ENCODE assay signal across 23 cellular contexts in genomic region chr11:28969832-28970231, GRCh38.
DNase-seq lines count a peak whose midpoint lies in the region; ATAC-seq and TF ChIP-seq lines count a peak whose summit lies in the region.
"Had no signal": no experiment of that assay in that cellular context is flagged by ENCODE, and none has a peak within 500 bp of the region (broad histone marks: within the 10 kb centered on the region; RNA-seq: fewer than 3 reads in every experiment).

No MANE protein-coding gene starts in this region.

- H2AK5ac ChIP-seq in IMR-90 (ENCODE audit: low read depth, low read length), result peak overlapping the region; percentile 72

- DNase-seq in NCI-H345 (lab: John Stamatoyannopoulos, UW) (peak; percentile 36), NCI-H345 treated with DMSO at 0.1 percent for 48 hours (lab: John Stamatoyannopoulos, UW; ENCODE audit: unreplicated experiment) (no peak), IMR-90 (no peak), iPS DF 4.7 (ENCODE audit: extremely low read depth, low spot score) (peak; percentile 9), AG08395 (ENCODE audit: low spot score) (no peak), NOMO-1 treated with DMSO at 0.1 percent for 48 hours (lab: John Stamatoyannopoulos, UW; ENCODE audit: unreplicated experiment) (no peak), Kasumi-1 (lab: John Stamatoyannopoulos, UW) (no peak)
- DNase-seq: ACHN; C1 segment of cervical spinal cord; CD8-positive, alpha-beta T cell; EL; GF-D8; H9; MG63; NCI-H1436; NCI-H2029; NCI-H2171 treated with DMSO at 0.1 percent for 48 hours; NCI-H748 treated with DMSO at 0.1 percent for 48 hours; NK-92 treated with Interleukin-12 subunit alpha and Interleukin-12 subunit beta, amount 100 ng/mL, for 24 hours; Peyer's patch; T-helper 1 cell had no signal

- no peaks in the 10 kb centered on the region for H4K20me1 ChIP-seq in IMR-90 (ENCODE audit: insufficient read depth, low read length)

- H3K23ac ChIP-seq in IMR-90 (ENCODE audit: low read depth, low read length), result no peak overlapping the region; the same call in 1 of the 2 replicates

- no peak overlapping the region for H3K4me2 ChIP-seq in IMR-90 (ENCODE audit: low read depth, low read length)

- no peaks in the 10 kb centered on the region for H3K36me3 Mint-ChIP-seq in stimulated activated memory B cell treated with anti-CD40 and anti-IgM and Interleukin-4, amounts not matched to agents 10 μg/mL and 1 μg/mL and 100 μg/mL, for 72 hours
- H3K36me3 Mint-ChIP-seq: CD8-positive, alpha-beta T cell had no signal

- H4K91ac ChIP-seq in IMR-90 (ENCODE audit: insufficient read depth, low read depth, low read length), result peak overlapping the region; percentile 82

- H3K36me3 ChIP-seq in IMR-90 (ENCODE audit: control insufficient read depth, insufficient read depth, low read length), result no peaks in the 10 kb centered on the region
- H3K36me3 ChIP-seq: Peyer's patch, SJSA1 had no signal

- TF ChIP-seq RAD21 in IMR-90 (IDR thresholded peaks at IDR 0.05; ENCODE audit: low read length), result no peak

- H2AFZ ChIP-seq in IMR-90 (replicated peaks; ENCODE audit: low read length, poor library complexity), result peak overlapping the region; percentile 58

- peak overlapping the region; percentile 80 to 82 for H4K8ac ChIP-seq in IMR-90 (ENCODE audit: low read depth in 2 of 2, low read length in 2 of 2)

- H3K4me1 ChIP-seq in IMR-90 (ENCODE audit: control insufficient read depth, insufficient read depth, low read length), result peaks cover 4% of the 10 kb centered on the region; the same call in 1 of the 2 replicates
- H3K4me1 ChIP-seq: Peyer's patch had no signal

- H3K9me3 ChIP-seq in IMR-90 (ENCODE audit: control insufficient read depth, insufficient read depth, low read length), result peaks cover 5% of the 10 kb centered on the region; the same call in 1 of the 2 replicates
- H3K9me3 ChIP-seq: Peyer's patch, SJSA1 had no signal

- peak overlapping the region; percentile 57 for H3K4ac ChIP-seq in IMR-90 (ENCODE audit: low read depth, low read length)

- H3K4me3 ChIP-seq in IMR-90 (ENCODE audit: insufficient read depth, low read depth, low read length), result no peak overlapping the region
- H3K4me3 ChIP-seq: MG63, Peyer's patch, SJSA1 had no signal

- H3K9ac ChIP-seq in IMR-90 (ENCODE audit: low read depth, low read length), result no peak overlapping the region

- peak overlapping the region; percentile 89 for H2BK120ac ChIP-seq in IMR-90 (ENCODE audit: low read depth, low read length)

- peak overlapping the region; percentile 78 for H2BK5ac ChIP-seq in IMR-90 (ENCODE audit: low read depth, low read length, poor library complexity, severe bottlenecking)

- H3K27me3 Mint-ChIP-seq in stimulated activated memory B cell treated with anti-CD40 and anti-IgM and Interleukin-4, amounts not matched to agents 10 μg/mL and 1 μg/mL and 100 μg/mL, for 72 hours, result no peaks in the 10 kb centered on the region

- H3K4me1 Mint-ChIP-seq in stimulated activated memory B cell treated with anti-CD40 and anti-IgM and Interleukin-4, amounts not matched to agents 10 μg/mL and 1 μg/mL and 100 μg/mL, for 72 hours, result no peaks in the 10 kb centered on the region

- no peak overlapping the region for H3K27ac Mint-ChIP-seq in stimulated activated memory B cell treated with anti-CD40 and anti-IgM and Interleukin-4, amounts not matched to agents 10 μg/mL and 1 μg/mL and 100 μg/mL, for 72 hours
- H3K27ac Mint-ChIP-seq: CD8-positive, alpha-beta T cell; H9 had no signal

- no peaks in the 10 kb centered on the region for H3K79me1 ChIP-seq in IMR-90 (ENCODE audit: low read depth in 1 of 2, low read length in 2 of 2)

- peaks cover 5% of the 10 kb centered on the region for H3K9me3 Mint-ChIP-seq in stimulated activated memory B cell treated with anti-CD40 and anti-IgM and Interleukin-4, amounts not matched to agents 10 μg/mL and 1 μg/mL and 100 μg/mL, for 72 hours
- H3K9me3 Mint-ChIP-seq: H9 had no signal

- peak overlapping the region; percentile 95; the same call in 1 of the 2 replicates for H4K5ac ChIP-seq in IMR-90 (ENCODE audit: low read depth, low read length)

- ATAC-seq in IMR-90 (ENCODE audit: low read depth), result no peak
- ATAC-seq in stimulated activated memory B cell treated with anti-CD40 and anti-IgM and Interleukin-4, amounts not matched to agents 10 μg/mL and 1 μg/mL and 100 μg/mL, for 72 hours, result peak; percentile 36
- ATAC-seq: CD8-positive, alpha-beta T cell had no signal

- H2AK9ac ChIP-seq in IMR-90 (replicated peaks; ENCODE audit: low read depth, low read length, poor library complexity), result no peak overlapping the region

- H2BK20ac ChIP-seq in IMR-90 (ENCODE audit: low read depth, low read length), result peak overlapping the region; percentile 87

- no peak overlapping the region for H3K4me3 Mint-ChIP-seq in stimulated activated memory B cell treated with anti-CD40 and anti-IgM and Interleukin-4, amounts not matched to agents 10 μg/mL and 1 μg/mL and 100 μg/mL, for 72 hours
- H3K4me3 Mint-ChIP-seq: CD8-positive, alpha-beta T cell; H9 had no signal

- peak overlapping the region; percentile 99; the same call in 1 of the 2 replicates for H3K18ac ChIP-seq in IMR-90 (ENCODE audit: low read depth, low read length)

- intact Hi-C loops in IMR-90 (cut with micrococcal nuclease), result no loop called here

- 0 out of 2 replicates have a peak overlapping the region, but pooled peaks have one; percentile 6 for H3K56ac ChIP-seq in IMR-90 (ENCODE audit: extremely low read depth, insufficient read depth, low read length)

- BruUV-seq in IMR-90 (replicated peaks; lab: Mats Ljungman, UMichigan), result no TSS peak

- peak overlapping the region; percentile 89 for H2BK15ac ChIP-seq in IMR-90 (ENCODE audit: low read depth, low read length)

- dilution Hi-C loops in IMR-90 (cut with HindIII; ENCODE audit: low sequenced_read_pairs, unreplicated experiment), result no loop called here

- CTCF ChIA-PET in IMR-90 (lab: Yijun Ruan, JAX), result no interaction called here

- peak overlapping the region; percentile 29 for H3K27ac ChIP-seq in IMR-90 (ENCODE audit: insufficient read depth, low read length)
- H3K27ac ChIP-seq: Peyer's patch, SJSA1 had no signal

- POLR2A ChIA-PET in IMR-90 (lab: Charles Lee; ENCODE audit: unreplicated experiment), result no interaction called here

- in situ Hi-C loops in IMR-90 (cut with MboI; ENCODE audit: low sequenced_read_pairs), result no loop called here

- no peak for TF ChIP-seq POLR2A in IMR-90 (IDR thresholded peaks at IDR 0.05; ENCODE audit: low read depth, low read length)

- peak overlapping the region; percentile 77; the same call in 1 of the 2 replicates for H3K14ac ChIP-seq in IMR-90 (replicated peaks; ENCODE audit: low read depth, low read length)

- H3K27me3 ChIP-seq in IMR-90 (ENCODE audit: control insufficient read depth, insufficient read depth, low read length), result no peaks in the 10 kb centered on the region
- H3K27me3 ChIP-seq: MG63, Peyer's patch, SJSA1 had no signal

- no peaks in the 10 kb centered on the region for H3K9me1 ChIP-seq in IMR-90 (ENCODE audit: insufficient read depth, low read length)

- no peak for TF ChIP-seq CTCF in IMR-90 (conservative IDR thresholded peaks at IDR 0.05; ENCODE audit: low read depth, low read length)

TF ChIP-seq in IMR-90, 13 proteins besides CTCF, POLR2A, EP300 and RAD21:
- no peak for TF ChIP-seq NFE2L2 (IDR thresholded peaks at IDR 0.05; ENCODE audit: low read depth, low read length)
- no peak for TF ChIP-seq RCOR1 (IDR thresholded peaks at IDR 0.05; ENCODE audit: insufficient replicate concordance, low read length)
- no peak for TF ChIP-seq ELK1 (IDR thresholded peaks at IDR 0.05; ENCODE audit: borderline replicate concordance, low read depth, low read length)

Comparison
In these comparisons a context has a peak if more than half of its experiments do, and no peak if none do; other contexts are left out.
1. DNase-seq: peak in NCI-H345 (single experiment) and iPS DF 4.7 (single experiment); none in NCI-H345 treated with DMSO at 0.1 percent for 48 hours (single experiment), IMR-90 (single experiment), AG08395 (single experiment), NOMO-1 treated with DMSO at 0.1 percent for 48 hours (single experiment) and Kasumi-1 (0 of 2).